Comparison of ENCODE assay signal across 24 cellular contexts in genomic region chr3:13517253-13517977, GRCh38. TPM values are rescaled to one million over a fixed set of nuclear protein-coding genes. Genes with fewer than 3 reads are reported as not detected.
DNase-seq lines count a peak whose midpoint lies in the region; ATAC-seq and TF ChIP-seq lines count a peak whose summit lies in the region.
"Had no signal": no experiment of that assay in that cellular context is flagged by ENCODE, and none has a peak within 500 bp of the region (broad histone marks: within the 10 kb centered on the region; RNA-seq: fewer than 3 reads in every experiment).

No MANE protein-coding gene starts in this region.

- 73% methylated on average over 17 of the region's 18 CpGs for WGBS in prostate gland

- no peaks in the 10 kb centered on the region for H3K4me1 ChIP-seq in prostate gland (replicated peaks)
- H3K4me1 ChIP-seq: upper lobe of left lung had no signal

- no peak overlapping the region for H3K4me3 Mint-ChIP-seq in chondrocyte (ENCODE audit: unreplicated experiment)
- H3K4me3 Mint-ChIP-seq: activated CD4-positive, alpha-beta T cell treated with anti-CD3 and anti-CD28 coated beads for 36 hours; CD4-positive, CD25-positive, alpha-beta regulatory T cell; nephron progenitor cell; T-helper 17 cell had no signal

- H3K9me3 Mint-ChIP-seq in chondrocyte (ENCODE audit: low read depth): peaks cover 3% of the 10 kb centered on the region

- TF ChIP-seq CTCF in chondrocyte (IDR thresholded peaks at IDR 0.05) (no peak), prostate gland (IDR thresholded peaks at IDR 0.05) (no peak)

- peak overlapping the region; percentile 27 to 38 for H3K27ac ChIP-seq in prostate gland
- H3K27ac ChIP-seq: SK-N-MC, upper lobe of left lung had no signal

- no peaks in the 10 kb centered on the region for H3K36me3 Mint-ChIP-seq in chondrocyte (ENCODE audit: low read depth)
- H3K36me3 Mint-ChIP-seq: CD4-positive, CD25-positive, alpha-beta regulatory T cell had no signal

- no peak overlapping the region for H3K27ac Mint-ChIP-seq in chondrocyte (ENCODE audit: unreplicated experiment)
- H3K27ac Mint-ChIP-seq: activated CD4-positive, alpha-beta T cell treated with anti-CD3 and anti-CD28 coated beads for 36 hours; CD4-positive, CD25-positive, alpha-beta regulatory T cell; nephron progenitor cell; T-helper 17 cell had no signal

- H3K27me3 ChIP-seq in prostate gland (replicated peaks; ENCODE audit: insufficient read depth): no peaks in the 10 kb centered on the region
- H3K27me3 ChIP-seq: upper lobe of left lung had no signal

- H3K4me1 Mint-ChIP-seq in chondrocyte (ENCODE audit: low read depth): peaks cover 57% of the 10 kb centered on the region
- H3K4me1 Mint-ChIP-seq: activated CD4-positive, alpha-beta T cell treated with anti-CD3 and anti-CD28 coated beads for 36 hours; CD4-positive, CD25-positive, alpha-beta regulatory T cell; T-helper 17 cell had no signal

- no peaks in the 10 kb centered on the region for H3K36me3 ChIP-seq in prostate gland
- H3K36me3 ChIP-seq: upper lobe of left lung had no signal

- H3K27me3 Mint-ChIP-seq in chondrocyte (ENCODE audit: low read depth): no peaks in the 10 kb centered on the region
- H3K27me3 Mint-ChIP-seq: activated CD4-positive, alpha-beta T cell treated with anti-CD3 and anti-CD28 coated beads for 36 hours; T-helper 17 cell had no signal

- H3K9me3 ChIP-seq in prostate gland: no peaks in the 10 kb centered on the region
- H3K9me3 ChIP-seq: upper lobe of left lung had no signal

- H3K4me3 ChIP-seq in prostate gland: no peak overlapping the region
- H3K4me3 ChIP-seq: SK-N-MC, upper lobe of left lung had no signal

- no peak for TF ChIP-seq POLR2A in prostate gland (IDR thresholded peaks at IDR 0.05)

- intact Hi-C loops in left ventricle myocardium superior (cut with micrococcal nuclease) (no loop called here), prostate gland (cut with DNase I) (no loop called here)

- peak; percentile 85 for DNase-seq in chondrocyte (ENCODE audit: low spot score)
- DNase-seq in left ventricle myocardium superior: peak; percentile 91
- DNase-seq in prostate gland (ENCODE audit: low spot score): no peak
- peak; percentile 61 for DNase-seq in ureter (ENCODE audit: low spot score)
- DNase-seq: activated CD4-positive, alpha-beta T cell treated with anti-CD3 and anti-CD28 coated beads for 36 hours; activated naive CD4-positive, alpha-beta T cell treated with Interleukin-2 at 50 U/mL for 16 hours; activated T-cell treated with anti-CD3 and anti-CD28 coated beads, Interleukin-2, amount 50 U/mL, for 48 hours; CD4-positive, CD25-positive, alpha-beta regulatory T cell; effector CD4-positive, alpha-beta T cell; foreskin melanocyte; KBM-7; MM.1S; NCI-H1417 treated with DMSO at 0.1 percent for 48 hours; NCI-H510A; nephron progenitor cell; stimulated activated CD4-positive, alpha-beta T cell treated with anti-CD3 and anti-CD28 coated beads, Interleukin-4, amount 100 ng/mL, for 1 hour; stimulated activated naive CD4-positive, alpha-beta T cell; T-helper 17 cell had no signal

- peak; percentile 85 for ATAC-seq in left ventricle myocardium superior
- ATAC-seq in HG02642 (IDR thresholded peaks at IDR 0.05; ENCODE audit: poor library complexity, unreplicated experiment): no peak
- ATAC-seq in HG03097 (IDR thresholded peaks at IDR 0.05; ENCODE audit: low FRiP score, unreplicated experiment): no peak
- no peak for ATAC-seq in HG02610 (IDR thresholded peaks at IDR 0.05; ENCODE audit: unreplicated experiment)
- ATAC-seq: activated CD4-positive, alpha-beta T cell treated with anti-CD3 and anti-CD28 coated beads for 36 hours; T-helper 17 cell had no signal

RNA-seq across cellular contexts. Expression of gene FBLN2, which starts 31.5 kb away (rescaled TPM):
- total RNA-seq in chondrocyte (284 to 413 TPM (median 394 TPM) in 3 replicates), left ventricle myocardium superior (53.8 TPM), prostate gland (100 to 1,000 TPM in 1 of 2 donors, 10 to 100 TPM in 1; 12.8 to 318 TPM), ureter (42.7 TPM)
- total RNA-seq: CD4-positive, CD25-positive, alpha-beta regulatory T cell; H4 had no signal

RNA-seq across cellular contexts. Expression of gene HDAC11, which starts 37.3 kb away (rescaled TPM):
- total RNA-seq in chondrocyte (10.7 to 16.5 TPM (median 15.2 TPM) in 3 replicates), left ventricle myocardium superior (39.8 TPM), prostate gland (10 to 100 TPM; 19.4 to 26.9 TPM), ureter (17.4 TPM)
